ENCODE assay signal across 8 cellular contexts in the genomic region with DNA sequence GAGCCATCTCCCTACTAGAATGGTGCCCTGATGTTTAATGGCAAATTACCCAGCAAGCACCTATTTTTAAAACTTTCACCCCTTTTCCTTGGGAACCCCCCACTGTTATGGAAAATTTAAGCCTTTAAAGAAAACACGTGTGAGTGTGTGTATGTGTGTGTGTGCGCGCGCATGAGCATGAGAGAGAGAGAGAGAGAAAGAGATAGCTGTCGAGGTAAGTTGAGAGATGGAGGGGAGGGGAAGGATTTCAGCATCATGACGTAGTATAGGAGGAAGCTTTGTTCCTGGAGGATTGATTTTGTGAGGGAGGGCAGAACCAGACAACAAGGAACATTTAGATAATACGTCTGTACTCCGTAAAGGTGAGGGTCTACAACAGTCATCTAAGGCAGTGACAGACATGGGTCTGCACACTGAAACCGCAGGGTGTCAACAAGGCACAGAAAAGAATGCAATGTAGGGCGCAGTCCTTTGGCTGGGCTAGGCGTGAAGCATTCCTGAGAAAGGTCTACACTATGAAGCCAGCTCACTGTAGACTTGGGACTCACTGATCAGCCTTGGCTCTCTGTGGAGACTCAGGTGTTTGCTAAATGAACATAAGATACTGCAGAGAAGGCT.
DNase-seq lines count a peak whose midpoint lies in the region; ATAC-seq and TF ChIP-seq lines count a peak whose summit lies in the region.

No MANE protein-coding gene starts in this region.

- H3K4me3 ChIP-seq in BLaER1 (peak overlapping the region; percentile 64), choroid plexus epithelial cell (ENCODE audit: low read depth, low read length) (peak overlapping the region; percentile 65), mucosa of stomach (ENCODE audit: low read length) (peak overlapping the region; percentile 39)

- H3K4me1 ChIP-seq in BLaER1, result peaks cover 34% of the 10 kb centered on the region
- H3K4me1 ChIP-seq in mucosa of stomach (ENCODE audit: control insufficient read depth, insufficient read depth, low read length), result peaks cover 17% of the 10 kb centered on the region

- H4K20me1 ChIP-seq in BLaER1, result no peaks in the 10 kb centered on the region

- H3K9ac ChIP-seq in BLaER1 (peak overlapping the region; percentile 77), mucosa of stomach (ENCODE audit: low read length) (peak overlapping the region; percentile 69)

- peaks cover 5% of the 10 kb centered on the region; the same call in 1 of the 2 replicates for H3K36me3 ChIP-seq in BLaER1
- no peaks in the 10 kb centered on the region for H3K36me3 ChIP-seq in mucosa of stomach (ENCODE audit: control insufficient read depth, insufficient read depth, low read length)

- H3K27me3 ChIP-seq in BLaER1 (no peaks in the 10 kb centered on the region), mucosa of stomach (ENCODE audit: control insufficient read depth, insufficient read depth, low read length) (no peaks in the 10 kb centered on the region)

- no peak for TF ChIP-seq CTCF in choroid plexus epithelial cell (conservative IDR thresholded peaks at IDR 0.05; ENCODE audit: low read depth, low read length)

- DNase-seq in NCI-H146 (lab: John Stamatoyannopoulos, UW) (peak; percentile 85), choroid plexus epithelial cell (ENCODE audit: low read depth) (peak; percentile 36), NCI-H524 treated with DMSO at 0.1 percent for 48 hours (lab: John Stamatoyannopoulos, UW) (no peak), NCI-H2196 (lab: John Stamatoyannopoulos, UW; ENCODE audit: unreplicated experiment) (no peak)
- no peak for DNase-seq in stimulated activated CD4-positive, alpha-beta T cell treated with anti-CD3 and anti-CD28 coated beads, Interleukin-2, amount 100 ng/mL, for 24 hours

- H3K4me2 ChIP-seq in BLaER1, result peak overlapping the region; percentile 76

- peak overlapping the region; percentile 93 for H3K27ac ChIP-seq in BLaER1

- peaks cover 29% of the 10 kb centered on the region for H3K9me3 ChIP-seq in BLaER1
- H3K9me3 ChIP-seq in mucosa of stomach (ENCODE audit: control insufficient read depth, low read length), result no peaks in the 10 kb centered on the region

- ATAC-seq in GM18505 (IDR thresholded peaks at IDR 0.05; ENCODE audit: unreplicated experiment), result no peak

- TF ChIP-seq POLR2A in GM18505 (IDR thresholded peaks at IDR 0.05; ENCODE audit: borderline replicate concordance, extremely low read depth, insufficient read depth, insufficient read length), result no peak

Comparison
In these comparisons a context has a peak if more than half of its experiments do, and no peak if none do; other contexts are left out.
1. DNase-seq: peak in NCI-H146 (single experiment) and choroid plexus epithelial cell (single experiment); none in NCI-H524 treated with DMSO at 0.1 percent for 48 hours (single experiment), NCI-H2196 (single experiment) and stimulated activated CD4-positive, alpha-beta T cell treated with anti-CD3 and anti-CD28 coated beads, Interleukin-2, amount 100 ng/mL, for 24 hours (0 of 2).
2. Peak in every context shown above with its lines, with median percentiles within 50 percentile points of each other: H3K4me3 ChIP-seq.